Comparison of ENCODE assay signal across 31 cellular contexts in genomic region chr14:23618415-23618988, GRCh38. TPM values are rescaled to one million over a fixed set of nuclear protein-coding genes. Genes with fewer than 3 reads are reported as not detected.
"Had no signal": no experiment of that assay in that cellular context is flagged by ENCODE, and none has a peak within 500 bp of the region (broad histone marks: within the 10 kb centered on the region; RNA-seq: fewer than 3 reads in every experiment).

No MANE protein-coding gene starts in this region.

- H3K27me3 ChIP-seq: body of pancreas, dorsolateral prefrontal cortex had no signal

- H3K4me3 ChIP-seq: body of pancreas, dorsolateral prefrontal cortex, esophagus squamous epithelium, gastroesophageal sphincter, heart right ventricle had no signal

- DNase-seq: activated CD4-positive, alpha-beta T cell treated with anti-CD3 and anti-CD28 coated beads for 1 hour; activated CD4-positive, alpha-beta T cell treated with anti-CD3 and anti-CD28 coated beads for 4 hours; activated CD4-positive, alpha-beta T cell treated with anti-CD3 and anti-CD28 coated beads, Interleukin-2, amount 10 ng/mL, durations not matched to agents 7 days and 5 days; activated CD4-positive, alpha-beta T cell treated with anti-CD3 and anti-CD28 coated beads, Interleukin-2, amount 50 U/mL, for 48 hours; activated CD8-positive, alpha-beta memory T cell treated with anti-CD3 and anti-CD28 coated beads for 24 hours; activated CD8-positive, alpha-beta T cell treated with anti-CD3 and anti-CD28 coated beads for 36 hours; activated effector memory CD4-positive, alpha-beta T cell treated with Interleukin-2 at 50 U/mL for 16 hours; activated gamma-delta T cell treated with Interleukin-2 at 50 U/mL for 16 hours; activated naive CD4-positive, alpha-beta T cell treated with anti-CD3 and anti-CD28 coated beads, Interleukin-2, amount 50 U/mL, for 16 hours; activated naive CD4-positive, alpha-beta T cell treated with Interleukin-2 at 50 U/mL for 16 hours; activated T-cell treated with anti-CD3 and anti-CD28 coated beads, Interleukin-2, amount 50 U/mL, for 4 hours; amniotic stem cell; anterior cingulate cortex; body of pancreas; caudate nucleus; dorsolateral prefrontal cortex; effector memory CD4-positive, alpha-beta T cell; esophagus squamous epithelium; foreskin melanocyte; heart right ventricle; T-helper 1 cell; T-helper 17 cell; T1000 had no signal

- H3K36me3 ChIP-seq: esophagus squamous epithelium, gastroesophageal sphincter, heart right ventricle had no signal

- H3K4me3 Mint-ChIP-seq: activated CD4-positive, alpha-beta T cell treated with anti-CD3 and anti-CD28 coated beads, Interleukin-2, amount 10 ng/mL, durations not matched to agents 7 days and 5 days; activated CD8-positive, alpha-beta T cell treated with anti-CD3 and anti-CD28 coated beads for 36 hours; activated naive CD8-positive, alpha-beta T cell; activated T-cell treated with anti-CD3 and anti-CD28 coated beads, Interleukin-2, amount 50 U/mL, for 4 hours; activated T-helper 17 cell treated with anti-CD3 and anti-CD28 coated beads, Interleukin-2, amount 50 U/mL, for 72 hours; T-helper 17 cell; T-helper 2 cell treated with Interferon-gamma antibody and Interleukin-4, amounts not matched to agents 5 μg/mL and 100 μg/mL, for 36 hours had no signal

- H3K27me3 Mint-ChIP-seq: activated naive CD8-positive, alpha-beta T cell had no signal

- H3K4me1 ChIP-seq: esophagus squamous epithelium, gastroesophageal sphincter, heart right ventricle had no signal

- H3K36me3 Mint-ChIP-seq: activated naive CD8-positive, alpha-beta T cell had no signal

- H3K9me3 Mint-ChIP-seq: activated CD4-positive, alpha-beta T cell treated with anti-CD3 and anti-CD28 coated beads, Interleukin-2, amount 10 ng/mL, durations not matched to agents 7 days and 5 days; activated CD8-positive, alpha-beta T cell treated with anti-CD3 and anti-CD28 coated beads for 36 hours; activated T-cell treated with anti-CD3 and anti-CD28 coated beads, Interleukin-2, amount 50 U/mL, for 4 hours; activated T-helper 17 cell treated with anti-CD3 and anti-CD28 coated beads, Interleukin-2, amount 50 U/mL, for 72 hours had no signal

- H3K9me3 ChIP-seq: body of pancreas, esophagus squamous epithelium, gastroesophageal sphincter, heart right ventricle had no signal

- H3K4me1 Mint-ChIP-seq: activated CD4-positive, alpha-beta T cell treated with anti-CD3 and anti-CD28 coated beads, Interleukin-2, amount 10 ng/mL, durations not matched to agents 7 days and 5 days; activated T-helper 17 cell treated with anti-CD3 and anti-CD28 coated beads, Interleukin-2, amount 50 U/mL, for 72 hours had no signal

- H3K27ac ChIP-seq: body of pancreas, dorsolateral prefrontal cortex, esophagus squamous epithelium, gastroesophageal sphincter, heart right ventricle had no signal

- H3K27ac Mint-ChIP-seq: activated CD4-positive, alpha-beta T cell treated with anti-CD3 and anti-CD28 coated beads, Interleukin-2, amount 10 ng/mL, durations not matched to agents 7 days and 5 days; activated CD8-positive, alpha-beta T cell treated with anti-CD3 and anti-CD28 coated beads for 36 hours; activated naive CD8-positive, alpha-beta T cell; activated T-helper 17 cell treated with anti-CD3 and anti-CD28 coated beads, Interleukin-2, amount 50 U/mL, for 72 hours; T-helper 17 cell; T-helper 2 cell treated with Interferon-gamma antibody and Interleukin-4, amounts not matched to agents 5 μg/mL and 100 μg/mL, for 36 hours had no signal

- ATAC-seq: activated CD8-positive, alpha-beta T cell treated with anti-CD3 and anti-CD28 coated beads for 36 hours; activated T-cell treated with anti-CD3 and anti-CD28 coated beads, Interleukin-2, amount 50 U/mL, for 4 hours; activated T-helper 17 cell treated with anti-CD3 and anti-CD28 coated beads, Interleukin-2, amount 50 U/mL, for 72 hours; body of pancreas; gastroesophageal sphincter; heart right ventricle; T-helper 17 cell had no signal

RNA-seq across cellular contexts. Expression of gene DHRS2, which starts 17.7 kb away (rescaled TPM):
- total RNA-seq: chondrocyte, fibroblast of lung, glomerular endothelial cell, heart right ventricle, T-helper 17 cell had no signal

RNA-seq across cellular contexts. Expression of gene JPH4, which starts 39.9 kb away (rescaled TPM):
- total RNA-seq: activated CD4-positive, alpha-beta T cell treated with anti-CD3 and anti-CD28 coated beads, Interleukin-2, amount 10 ng/mL, durations not matched to agents 7 days and 5 days; activated T-helper 17 cell treated with anti-CD3 and anti-CD28 coated beads, Interleukin-2, amount 50 U/mL, for 72 hours; fibroblast of lung; fibroblast of villous mesenchyme; glomerular endothelial cell; T-helper 17 cell had no signal
